26 cellular contexts compared by ENCODE assay signal in genomic region chr1:84403362-84403761, GRCh38. TPM values are rescaled to one million over a fixed set of nuclear protein-coding genes. Genes with fewer than 3 reads are reported as not detected.
"Had no signal": no experiment of that assay in that cellular context is flagged by ENCODE, and none has a peak within 500 bp of the region (broad histone marks: within the 10 kb centered on the region; RNA-seq: fewer than 3 reads in every experiment).

No MANE protein-coding gene starts in this region.

- H3K27me3 ChIP-seq: dorsolateral prefrontal cortex, gastrocnemius medialis, ovary, sigmoid colon, stomach, thyroid gland had no signal

- DNase-seq: dorsolateral prefrontal cortex; effector CD4-positive, alpha-beta T cell; endodermal cell; foreskin fibroblast; gastrocnemius medialis; head of caudate nucleus; left ventricle myocardium superior; lower lobe of right lung; natural killer cell; occipital lobe; ovary; posterior cingulate gyrus; psoas muscle; right cardiac atrium; sigmoid colon; stimulated activated CD4-positive, alpha-beta T cell treated with anti-CD3 and anti-CD28 coated beads, Interleukin-2, amount 100 ng/mL, for 24 hours; stimulated activated CD4-positive, alpha-beta T cell treated with anti-CD3 and anti-CD28 coated beads, Interleukin-4, amount 100 ng/mL, for 24 hours; stimulated activated naive CD4-positive, alpha-beta T cell treated with Interleukin-2 at 50 U/mL for 16 hours; stomach; thyroid gland had no signal

- H3K36me3 ChIP-seq: gastrocnemius medialis, lower lobe of right lung, ovary, sigmoid colon, stomach, thyroid gland had no signal

- H3K4me3 ChIP-seq: dorsolateral prefrontal cortex, gastrocnemius medialis, lower lobe of right lung, ovary, psoas muscle, sigmoid colon, stomach, thyroid gland had no signal

RNA-seq across cellular contexts. Expression of gene DNASE2B, which starts 5.1 kb away (rescaled TPM):
- total RNA-seq: endodermal cell, esophagus mucosa, glomerular endothelial cell, left ventricle myocardium superior, myocyte, natural killer cell, renal cortical epithelial cell, right cardiac atrium, skeletal muscle tissue, stomach, temporal lobe had no signal
